Comparison of ENCODE assay signal across 8 cellular contexts in genomic region chr16:66880288-66881013, GRCh38. TPM values are rescaled to one million over a fixed set of nuclear protein-coding genes. Genes with fewer than 3 reads are reported as not detected.
DNase-seq lines count a peak whose midpoint lies in the region; ATAC-seq and TF ChIP-seq lines count a peak whose summit lies in the region.

TSS of gene PDP2 (plus strand) at chr16:66880515. CDS start at chr16:66884285, 3,770 bp downstream.

- H3K4me1 ChIP-seq in Panc1 (ENCODE audit: control insufficient read depth, insufficient read depth, low read length) (peaks cover 12% of the 10 kb centered on the region; the same call in 1 of the 2 replicates), esophagus muscularis mucosa (peaks cover 15 to 21% (median 18%) of the 10 kb centered on the region in 4 donors)

- DNase-seq in DMS79 treated with DMSO at 0.1 percent for 48 hours (lab: John Stamatoyannopoulos, UW) (peak; percentile 66), KBM-7 (peak; percentile 94), Panc1 (ENCODE audit: low read depth, low spot score) (peak; percentile 72), esophagus muscularis mucosa (ENCODE audit: extremely low spot score) (peak; percentile 99), myocyte (ENCODE audit: low read depth) (peak; percentile 98)
- peak; percentile 94 to 95 for DNase-seq in activated T-cell treated with anti-CD3 and anti-CD28 coated beads, Interleukin-2, amount 50 U/mL, for 72 hours
- peak; percentile 79 to 82 for DNase-seq in stimulated activated CD8-positive, alpha-beta memory T cell treated with anti-CD3 and anti-CD28 coated beads, Interleukin-7, amount 100 ng/mL, for 4 hours (ENCODE audit: low read depth in 2 of 2)

- H3K4me3 Mint-ChIP-seq in activated T-cell treated with anti-CD3 and anti-CD28 coated beads, Interleukin-2, amount 50 U/mL, for 72 hours = peak within 1 kb of the TSS; percentile 92 to 100

- no peaks in the 10 kb centered on the region for H3K36me3 ChIP-seq in Panc1 (ENCODE audit: control insufficient read depth, insufficient read depth, low read length)
- peaks cover 10 to 27% (median 13%) of the 10 kb centered on the region in 4 donors for H3K36me3 ChIP-seq in esophagus muscularis mucosa

- TF ChIP-seq CTCF in Panc1 (IDR thresholded peaks at IDR 0.05) = no peak
- no peak for TF ChIP-seq CTCF in esophagus muscularis mucosa (IDR thresholded peaks at IDR 0.05)

- peak within 1 kb of the TSS; percentile 79 for H3K27ac ChIP-seq in Panc1 (ENCODE audit: low read length)
- H3K27ac ChIP-seq in esophagus muscularis mucosa (replicated peaks in 1 of 4) = peak within 1 kb of the TSS; percentile 67 to 79 (median 72)

- peak within 1 kb of the TSS; percentile 86 for H3K27ac Mint-ChIP-seq in activated T-cell treated with anti-CD3 and anti-CD28 coated beads, Interleukin-2, amount 50 U/mL, for 72 hours

- peaks cover 4% of the 10 kb centered on the region in 2 donors for H3K9me3 Mint-ChIP-seq in activated T-cell treated with anti-CD3 and anti-CD28 coated beads, Interleukin-2, amount 50 U/mL, for 72 hours

- no peaks in the 10 kb centered on the region for H3K9me3 ChIP-seq in Panc1 (ENCODE audit: control insufficient read depth, insufficient read depth, low read depth, low read length)
- H3K9me3 ChIP-seq in esophagus muscularis mucosa = no peaks in the 10 kb centered on the region

- H3K27me3 ChIP-seq in Panc1 (ENCODE audit: control insufficient read depth, insufficient read depth, low read length) = no peaks in the 10 kb centered on the region
- no peaks in the 10 kb centered on the region for H3K27me3 ChIP-seq in esophagus muscularis mucosa

- TF ChIP-seq POLR2A in esophagus muscularis mucosa (IDR thresholded peaks at IDR 0.05; ENCODE audit: low read depth) = no peak

- H3K4me1 Mint-ChIP-seq in activated T-cell treated with anti-CD3 and anti-CD28 coated beads, Interleukin-2, amount 50 U/mL, for 72 hours (ENCODE audit: low read depth) = peaks cover 63% of the 10 kb centered on the region

- CTCF ChIA-PET in Panc1 (lab: Charles Lee) = interaction anchor here (1.0 to 1.4 kb wide), 3 partner anchors 9 to 18 kb away, joined by 3 read pairs; no protein-coding TSS in a partner anchor

- H3K4me3 ChIP-seq in Panc1 (ENCODE audit: low read depth in 2 of 2, low read length in 2 of 2) = peak within 1 kb of the TSS; percentile 69 to 81
- H3K4me3 ChIP-seq in esophagus muscularis mucosa = peak within 1 kb of the TSS; percentile 80 to 97 (median 88)

- ATAC-seq in GM21723 (IDR thresholded peaks at IDR 0.05; ENCODE audit: unreplicated experiment) (peak; percentile 95), Panc1 (peak; percentile 99)
- ATAC-seq in activated T-cell treated with anti-CD3 and anti-CD28 coated beads, Interleukin-2, amount 50 U/mL, for 72 hours (replicated peaks in 1 of 2) = peak; percentile 91 to 94

- intact Hi-C loops in Panc1 (cut with micrococcal nuclease; ENCODE audit: unreplicated experiment) = no loop called here
- intact Hi-C loops in esophagus muscularis mucosa (cut with DNase I) = no loop called here

- in situ Hi-C loops in KBM-7 (cut with MboI; ENCODE audit: low pct_unique_long_range_greater_than_20kb, low sequenced_read_pairs) = no loop called here
- in situ Hi-C loops in Panc1 (cut with HindIII; ENCODE audit: low pct_unique_long_range_greater_than_20kb, low sequenced_read_pairs) = no loop called here

- POLR2A ChIA-PET in Panc1 (lab: Charles Lee) = no interaction called here

- no peaks in the 10 kb centered on the region for H3K27me3 Mint-ChIP-seq in activated T-cell treated with anti-CD3 and anti-CD28 coated beads, Interleukin-2, amount 50 U/mL, for 72 hours (ENCODE audit: low read depth)

- 0% methylated on average over 7 of the region's 58 CpGs for WGBS in esophagus muscularis mucosa

- peaks cover 9 to 10% of the 10 kb centered on the region in 2 donors for H3K36me3 Mint-ChIP-seq in activated T-cell treated with anti-CD3 and anti-CD28 coated beads, Interleukin-2, amount 50 U/mL, for 72 hours (ENCODE audit: insufficient read depth in 2 of 2)

- no TSS peak for BruUV-seq in Panc1 (replicated peaks; lab: Mats Ljungman, UMichigan)

- no peak for TF ChIP-seq EP300 in esophagus muscularis mucosa (IDR thresholded peaks at IDR 0.05)

RNA-seq across cellular contexts. Expression of gene PDP2, which starts in this region (rescaled TPM):
- total RNA-seq in Panc1 (2021; ENCODE audit: unreplicated experiment) (15.9 TPM), esophagus muscularis mucosa (1 to 10 TPM; 5.5 to 9.3 (median 7.6) TPM), myocyte (3.5 and 4.6 TPM in 2 replicates)
- polyA plus RNA-seq in Panc1 (2012; ENCODE audit: insufficient read length) = 5.8 TPM
- 10 to 100 TPM; 31.8 TPM for total RNA-seq in activated T-cell treated with anti-CD3 and anti-CD28 coated beads, Interleukin-2, amount 50 U/mL, for 72 hours
- polyA plus RNA-seq in myocyte (2012) = 6.4 TPM

Comparison
In these comparisons a context has a peak if more than half of its experiments do, and no peak if none do; other contexts are left out.
1. Peak in every context shown above with its lines: DNase-seq, ATAC-seq, H3K4me3 ChIP-seq and H3K27ac ChIP-seq.